Comparison of ENCODE assay signal across 13 cellular contexts in genomic region chr10:99533496-99534455, GRCh38. TPM values are rescaled to one million over a fixed set of nuclear protein-coding genes. Genes with fewer than 3 reads are reported as not detected.
A peak's percentile ranks its signal among the peaks of the same experiment; 100 is the strongest.
DNase-seq lines count a peak whose midpoint lies in the region; ATAC-seq and TF ChIP-seq lines count a peak whose summit lies in the region.
"Had no signal": no experiment of that assay in that cellular context is flagged by ENCODE, and none has a peak within 500 bp of the region (broad histone marks: within the 10 kb centered on the region; RNA-seq: fewer than 3 reads in every experiment).

No MANE protein-coding gene starts in this region.

- ATAC-seq in activated CD8-positive, alpha-beta memory T cell treated with anti-CD3 and anti-CD28 coated beads, Interleukin-2, amount 10 ng/mL, durations not matched to agents 7 days and 5 days, result no peak
- ATAC-seq in esophagus mucosa, result no peak

- TF ChIP-seq CTCF in Peyer's patch (IDR thresholded peaks at IDR 0.05) (no peak), sigmoid colon (IDR thresholded peaks at IDR 0.05) (no peak)

- peak overlapping the region; percentile 66 to 92 (median 78) for H3K27ac ChIP-seq in Peyer's patch
- peak overlapping the region in 3 of 4 donors; percentile 94 to 95 (median 94) for H3K27ac ChIP-seq in sigmoid colon

- peaks cover 0 to 24% of the 10 kb centered on the region in 2 donors for H3K27me3 ChIP-seq in Peyer's patch
- peaks cover 97% of the 10 kb centered on the region for H3K27me3 ChIP-seq in iPS-15b (ENCODE audit: control insufficient read depth, insufficient read depth, low read length)
- peaks cover 0 to 10% (median 0%) of the 10 kb centered on the region in 3 donors for H3K27me3 ChIP-seq in sigmoid colon

- H3K4me1 Mint-ChIP-seq in activated CD8-positive, alpha-beta memory T cell treated with anti-CD3 and anti-CD28 coated beads, Interleukin-2, amount 10 ng/mL, durations not matched to agents 7 days and 5 days, result peaks cover 38% of the 10 kb centered on the region

- WGBS in sigmoid colon, 2 donors, result 6 to 12% methylated on average over 39 of the region's 39 CpGs

- no peak overlapping the region for H3K9ac ChIP-seq in iPS-15b (ENCODE audit: low read depth, low read length)

- peak overlapping the region; percentile 8 for H3K4me3 Mint-ChIP-seq in activated CD8-positive, alpha-beta memory T cell treated with anti-CD3 and anti-CD28 coated beads, Interleukin-2, amount 10 ng/mL, durations not matched to agents 7 days and 5 days

- no peaks in the 10 kb centered on the region for H3K9me3 Mint-ChIP-seq in activated CD8-positive, alpha-beta memory T cell treated with anti-CD3 and anti-CD28 coated beads, Interleukin-2, amount 10 ng/mL, durations not matched to agents 7 days and 5 days (ENCODE audit: low read depth)

- H3K9me3 ChIP-seq in Peyer's patch, result no peaks in the 10 kb centered on the region
- H3K9me3 ChIP-seq in iPS-15b (ENCODE audit: control insufficient read depth, insufficient read depth, low read length), result no peaks in the 10 kb centered on the region
- H3K9me3 ChIP-seq in sigmoid colon, result no peaks in the 10 kb centered on the region

- intact Hi-C loops in sigmoid colon (cut with DNase I), result loop anchor here (2.0 kb wide), 1 partner anchor 87 kb away; the partner anchor contains the start of gene SLC25A28

- H3K4me1 ChIP-seq in Peyer's patch, result peaks cover 0 to 30% (median 3%) of the 10 kb centered on the region in 4 donors
- peaks cover 12% of the 10 kb centered on the region for H3K4me1 ChIP-seq in iPS-15b (ENCODE audit: control insufficient read depth, insufficient read depth, low read length)
- H3K4me1 ChIP-seq in sigmoid colon, result peaks cover 3 to 42% (median 11%) of the 10 kb centered on the region in 4 donors

- peaks cover 93% of the 10 kb centered on the region for H3K27me3 Mint-ChIP-seq in activated CD8-positive, alpha-beta memory T cell treated with anti-CD3 and anti-CD28 coated beads, Interleukin-2, amount 10 ng/mL, durations not matched to agents 7 days and 5 days

- H3K4me3 ChIP-seq in Peyer's patch (peak overlapping the region; percentile 32 to 59 (median 46)), iPS-15b (ENCODE audit: low read depth, low read length) (peak overlapping the region; percentile 45), sigmoid colon (peak overlapping the region; percentile 70 to 80 (median 78))

- H3K27ac Mint-ChIP-seq in activated CD8-positive, alpha-beta memory T cell treated with anti-CD3 and anti-CD28 coated beads, Interleukin-2, amount 10 ng/mL, durations not matched to agents 7 days and 5 days, result peak overlapping the region; percentile 9

- no peak for TF ChIP-seq EP300 in sigmoid colon (IDR thresholded peaks at IDR 0.05)

- H3K36me3 ChIP-seq in Peyer's patch, result no peaks in the 10 kb centered on the region
- no peaks in the 10 kb centered on the region for H3K36me3 ChIP-seq in iPS-15b (ENCODE audit: control insufficient read depth, insufficient read depth, low read length)
- peaks cover 0 to 4% (median 0%) of the 10 kb centered on the region in 4 donors for H3K36me3 ChIP-seq in sigmoid colon

- peaks cover 3% of the 10 kb centered on the region for H3K36me3 Mint-ChIP-seq in activated CD8-positive, alpha-beta memory T cell treated with anti-CD3 and anti-CD28 coated beads, Interleukin-2, amount 10 ng/mL, durations not matched to agents 7 days and 5 days

- TF ChIP-seq POLR2A in Peyer's patch (IDR thresholded peaks at IDR 0.05), result no peak
- TF ChIP-seq POLR2A in sigmoid colon (IDR thresholded peaks at IDR 0.05), result no peak

- CTCF ChIA-PET in activated CD8-positive, alpha-beta memory T cell treated with anti-CD3 and anti-CD28 coated beads, Interleukin-2, amount 10 ng/mL, durations not matched to agents 7 days and 5 days (lab: Charles Lee), result interaction anchor here (1.5 kb wide), 1 partner anchor 8 kb away, joined by 4 read pairs; no protein-coding TSS in a partner anchor

- DNase-seq in activated CD8-positive, alpha-beta memory T cell treated with anti-CD3 and anti-CD28 coated beads, Interleukin-2, amount 10 ng/mL, durations not matched to agents 7 days and 5 days, result no peak
- no peak for DNase-seq in activated CD8-positive, alpha-beta memory T cell treated with anti-CD3 and anti-CD28 coated beads, Interleukin-2, amount 50 U/mL, for 48 hours
- no peak for DNase-seq in Peyer's patch
- DNase-seq in sigmoid colon, result no peak
- no peak for DNase-seq in nucleus accumbens (lab: John Stamatoyannopoulos, UW)
- no peak for DNase-seq in hippocampal formation (lab: John Stamatoyannopoulos, UW)
- DNase-seq: activated T-cell treated with anti-CD3 and anti-CD28 coated beads, Interleukin-2, amount 50 U/mL, for 1 hour; DMS79; head of caudate nucleus; NCI-H69 had no signal

RNA-seq across cellular contexts. Expression of gene NKX2-3, which starts 1.0 kb away (rescaled TPM):
- not detected for total RNA-seq in activated CD8-positive, alpha-beta memory T cell treated with anti-CD3 and anti-CD28 coated beads, Interleukin-2, amount 10 ng/mL, durations not matched to agents 7 days and 5 days
- total RNA-seq in Peyer's patch, result 10 to 100 TPM in 2 of 4 donors, 1 to 10 TPM in 2; 4.9 to 19.0 (median 8.7) TPM
- total RNA-seq in sigmoid colon, result 10 to 100 TPM; 32.4 to 49.9 (median 34.1) TPM
- polyA plus RNA-seq in sigmoid colon, result 1 to 10 TPM; 5.8 to 8.9 (median 7.2) TPM
- total RNA-seq in esophagus mucosa, result 0.12 TPM
- total RNA-seq: osteocyte had no signal
